In genomic region chr12:42887657-42888056, GRCh38 we compare ENCODE assay signal across 22 cellular contexts.
"Had no signal": no experiment of that assay in that cellular context is flagged by ENCODE, and none has a peak within 500 bp of the region (broad histone marks: within the 10 kb centered on the region; RNA-seq: fewer than 3 reads in every experiment).

No MANE protein-coding gene starts in this region.

- H3K27ac ChIP-seq: adrenal gland, cardiac muscle cell, dorsolateral prefrontal cortex, epithelial cell of prostate, foreskin keratinocyte, thyroid gland had no signal

- H3K4me3 ChIP-seq: adrenal gland, cardiac muscle cell, dorsolateral prefrontal cortex, lung, thyroid gland had no signal

- ATAC-seq: activated T-cell treated with anti-CD3 and anti-CD28 coated beads, Interleukin-2, amount 50 U/mL, for 72 hours; foreskin keratinocyte; left lobe of liver had no signal

- DNase-seq: activated CD4-positive, alpha-beta T cell treated with anti-CD3 and anti-CD28 coated beads, Interleukin-2, amount 50 U/mL, for 4 hours; activated effector memory CD4-positive, alpha-beta T cell treated with anti-CD3 and anti-CD28 coated beads, Interleukin-2, amount 50 U/mL, for 16 hours; activated naive CD4-positive, alpha-beta T cell treated with anti-CD3 and anti-CD28 coated beads, Interleukin-2, amount 50 U/mL, for 16 hours; activated T-cell treated with anti-CD3 and anti-CD28 coated beads, Interleukin-2, amount 50 U/mL, for 72 hours; adrenal gland; dorsolateral prefrontal cortex; foreskin keratinocyte; glutamatergic neuron; hypothalamus; kidney; retina; stimulated activated CD4-positive, alpha-beta T cell treated with anti-CD3 and anti-CD28 coated beads, Interleukin-2, amount 100 ng/mL, for 24 hours; stimulated activated naive CD4-positive, alpha-beta T cell treated with Interleukin-2 at 50 U/mL for 16 hours; thyroid gland had no signal

- H3K9me3 Mint-ChIP-seq: T-helper 2 cell treated with Interferon-gamma antibody and Interleukin-4, amounts not matched to agents 5 μg/mL and 100 μg/mL, for 36 hours had no signal

- H3K4me3 Mint-ChIP-seq: activated T-cell treated with anti-CD3 and anti-CD28 coated beads, Interleukin-2, amount 50 U/mL, for 72 hours; neural crest cell; T-helper 2 cell treated with Interferon-gamma antibody and Interleukin-4, amounts not matched to agents 5 μg/mL and 100 μg/mL, for 36 hours had no signal

- H3K27ac Mint-ChIP-seq: activated T-cell treated with anti-CD3 and anti-CD28 coated beads, Interleukin-2, amount 50 U/mL, for 72 hours; T-helper 2 cell treated with Interferon-gamma antibody and Interleukin-4, amounts not matched to agents 5 μg/mL and 100 μg/mL, for 36 hours had no signal

- H3K4me1 ChIP-seq: adrenal gland, foreskin keratinocyte, thyroid gland had no signal

- H3K36me3 ChIP-seq: adrenal gland, cardiac muscle cell, thyroid gland had no signal

- H3K4me1 Mint-ChIP-seq: neural crest cell had no signal

- FAIRE-seq: TTC549, urothelium cell line had no signal

- H3K27me3 ChIP-seq: adrenal gland, cardiac muscle cell, dorsolateral prefrontal cortex, foreskin keratinocyte, thyroid gland had no signal

- H3K9me3 ChIP-seq: adrenal gland, thyroid gland had no signal
